23 cellular contexts compared by ENCODE assay signal in genomic region chr15:77670558-77671148, GRCh38. TPM values are rescaled to one million over a fixed set of nuclear protein-coding genes. Genes with fewer than 3 reads are reported as not detected.
A peak's percentile ranks its signal among the peaks of the same experiment; 100 is the strongest.
DNase-seq lines count a peak whose midpoint lies in the region; ATAC-seq, FAIRE-seq and TF ChIP-seq lines count a peak whose summit lies in the region.
"Had no signal": no experiment of that assay in that cellular context is flagged by ENCODE, and none has a peak within 500 bp of the region (broad histone marks: within the 10 kb centered on the region; RNA-seq: fewer than 3 reads in every experiment).

No MANE protein-coding gene starts in this region.

- H3K4me3 ChIP-seq in SK-N-SH (ENCODE audit: low read depth in 2 of 2, low read length in 1 of 2) (no peak overlapping the region), WERI-Rb-1 (ENCODE audit: low read depth, low read length) (no peak overlapping the region), H1 (ENCODE audit: extremely low read depth in 1 of 4, insufficient read depth in 2 of 4, low read depth in 3 of 4, low read length in 4 of 4) (no peak overlapping the region), A673 (ENCODE audit: low read depth, low read length, poor library complexity, severe bottlenecking) (no peak overlapping the region)
- H3K4me3 ChIP-seq: HAP-1, SJSA1 had no signal

- H3K27ac ChIP-seq in SK-N-SH (ENCODE audit: low read depth in 2 of 2, low read length in 1 of 2) (no peak overlapping the region), WERI-Rb-1 (peak overlapping the region; percentile 1; the same call in 1 of the 2 replicates), H1 (ENCODE audit: low read depth, low read length) (no peak overlapping the region), A673 (ENCODE audit: low read depth, low read length, poor library complexity, severe bottlenecking) (no peak overlapping the region)
- H3K27ac ChIP-seq: SJSA1 had no signal

- no peak for FAIRE-seq in H1 (lab: Jason Lieb, UNC)
- FAIRE-seq: D721Med, RCC 7860 had no signal

- no peak overlapping the region for H2BK12ac ChIP-seq in H1 (ENCODE audit: low read depth, low read length)

- no peaks in the 10 kb centered on the region for H3K79me1 ChIP-seq in H1 (ENCODE audit: low read depth, low read length)

- DNase-seq in SK-N-SH: peak; percentile 37
- peak; percentile 38 for DNase-seq in WERI-Rb-1
- DNase-seq in H1 (ENCODE audit: low read depth in 1 of 2, low spot score in 2 of 2): no peak
- no peak for DNase-seq in A673 (ENCODE audit: low spot score)
- DNase-seq: 8988T, AML-193, DMS53, GDM1, KG1, NCI-H1092 treated with DMSO at 0.1 percent for 48 hours, NCI-H1436 treated with DMSO at 0.1 percent for 48 hours, NCI-H1930, NCI-H510A had no signal

- H2BK120ac ChIP-seq in H1 (replicated peaks; ENCODE audit: low read depth, low read length): no peak overlapping the region

- peak overlapping the region; percentile 9; the same call in 1 of the 2 replicates for H4K8ac ChIP-seq in H1 (ENCODE audit: extremely low read depth, insufficient read depth, low read length)

- H3K18ac ChIP-seq in H1 (ENCODE audit: extremely low read depth, low read length): no peak overlapping the region

- H4K91ac ChIP-seq in H1 (replicated peaks; ENCODE audit: insufficient read length, low read length): no peak overlapping the region

- H2BK15ac ChIP-seq in H1 (ENCODE audit: low read length): peak overlapping the region; percentile 84; the same call in 1 of the 2 replicates

- 39% methylated on average over 2 of the region's 4 CpGs for WGBS in SK-N-SH (ENCODE audit: low lambda C conversion rate)
- 81% methylated on average over 4 of the region's 4 CpGs; no CpG with 5 or more reads in 1 of the 2 experiments for WGBS in H1 (ENCODE audit: extremely low coverage in 1 of 2, insufficient coverage in 1 of 2, insufficient read length in 1 of 2, insufficient replicate concordance in 2 of 2, low coverage in 1 of 2, low lambda C conversion rate in 2 of 2, missing lambda C conversion rate in 1 of 2), 2 experiments

- no peaks in the 10 kb centered on the region for H3K23me2 ChIP-seq in H1 (ENCODE audit: low read depth, low read length)

- CTCF ChIA-PET in SK-N-SH (lab: Yijun Ruan, JAX): interaction anchor here (0.7 to 2.2 kb wide), 6 partner anchors 9 to 151 kb away, joined by 3 to 5 read pairs (median 5); no protein-coding TSS in a partner anchor
- CTCF ChIA-PET in H1 (lab: Charles Lee; ENCODE audit: partially characterized antibody): interaction anchor here (0.6 to 2.7 kb wide), 15 partner anchors 10 to 570 kb away, joined by 3 to 20 read pairs (median 4); partner anchors contain the start of gene LINGO1
- CTCF ChIA-PET in A673 (lab: Charles Lee): no interaction called here

- H2BK5ac ChIP-seq in H1 (ENCODE audit: low read depth, low read length): no peak overlapping the region

- TF ChIP-seq EP300 in SK-N-SH (IDR thresholded peaks at IDR 0.05; ENCODE audit: borderline replicate concordance in 1 of 2, low read depth in 1 of 2, low read length in 1 of 2): no peak
- no peak for TF ChIP-seq EP300 in H1 (IDR thresholded peaks at IDR 0.05; ENCODE audit: borderline replicate concordance in 1 of 2, low read depth in 2 of 2, low read length in 2 of 2)

- no peaks in the 10 kb centered on the region for H3K36me3 ChIP-seq in SK-N-SH (replicated peaks in 1 of 2; ENCODE audit: control insufficient read depth in 1 of 2, insufficient read depth in 2 of 2, low read length in 1 of 2)
- no peaks in the 10 kb centered on the region for H3K36me3 ChIP-seq in WERI-Rb-1
- H3K36me3 ChIP-seq in H1 (ENCODE audit: control insufficient read depth in 2 of 4, insufficient read depth in 4 of 4, low read length in 3 of 4): no peaks in the 10 kb centered on the region
- no peaks in the 10 kb centered on the region for H3K36me3 ChIP-seq in A673 (ENCODE audit: insufficient read depth, low read length, poor library complexity, severe bottlenecking)
- H3K36me3 ChIP-seq: HAP-1, SJSA1 had no signal

- H3K56ac ChIP-seq in H1 (replicated peaks; ENCODE audit: insufficient read length, low read depth, low read length): no peak overlapping the region

- no peak overlapping the region for H3K14ac ChIP-seq in H1 (ENCODE audit: insufficient read length)

- H3K4me1 ChIP-seq in SK-N-SH (ENCODE audit: control insufficient read depth in 1 of 2, insufficient read depth in 2 of 2, low read depth in 1 of 2, low read length in 1 of 2): peaks cover 0 to 13% of the 10 kb centered on the region in 2 experiments; a peak in 1 of 4 replicates
- no peaks in the 10 kb centered on the region; a peak in 2 of 7 replicates for H3K4me1 ChIP-seq in H1 (replicated peaks in 1 of 4; ENCODE audit: control insufficient read depth in 3 of 4, insufficient read depth in 4 of 4, low read length in 3 of 4)
- H3K4me1 ChIP-seq in A673 (ENCODE audit: insufficient read depth, low read length, poor library complexity, severe bottlenecking): no peaks in the 10 kb centered on the region
- H3K4me1 ChIP-seq: HAP-1, SJSA1 had no signal

- H4K5ac ChIP-seq in H1 (ENCODE audit: insufficient read length, low read depth, low read length): no peak overlapping the region

- H3K9me3 ChIP-seq in SK-N-SH (no peaks in the 10 kb centered on the region), WERI-Rb-1 (ENCODE audit: severe bottlenecking) (no peaks in the 10 kb centered on the region), H1 (ENCODE audit: insufficient read depth in 2 of 2, low read depth in 1 of 2, low read length in 1 of 2) (no peaks in the 10 kb centered on the region), A673 (ENCODE audit: low read depth, low read length, poor library complexity, severe bottlenecking) (no peaks in the 10 kb centered on the region)
- H3K9me3 ChIP-seq: HAP-1, SJSA1 had no signal

- no peaks in the 10 kb centered on the region for H3F3A ChIP-seq in SK-N-SH (replicated peaks; ENCODE audit: insufficient read depth)

- H4K20me1 ChIP-seq in SK-N-SH (ENCODE audit: insufficient read depth) (no peaks in the 10 kb centered on the region), H1 (replicated peaks in 1 of 2; ENCODE audit: control insufficient read depth in 1 of 2, insufficient read depth in 2 of 2, low read length in 2 of 2) (no peaks in the 10 kb centered on the region)

- no peak overlapping the region for H2AK5ac ChIP-seq in H1 (ENCODE audit: low read depth, low read length)

- no peak overlapping the region for H3K4me2 ChIP-seq in SK-N-SH
- H3K4me2 ChIP-seq in H1 (ENCODE audit: insufficient read depth in 1 of 2, low read depth in 2 of 2, low read length in 2 of 2): no peak overlapping the region

- ATAC-seq in SK-N-SH treated with all-trans-retinoic acid at 6 μM for 48 hours (no peak), GM18505 (IDR thresholded peaks at IDR 0.05; ENCODE audit: unreplicated experiment) (no peak), HG02623 (IDR thresholded peaks at IDR 0.05; ENCODE audit: unreplicated experiment) (no peak)
- ATAC-seq: Right ventricle myocardium inferior had no signal

- H3K79me2 ChIP-seq in SK-N-SH (ENCODE audit: insufficient read depth) (no peaks in the 10 kb centered on the region), H1 (ENCODE audit: control insufficient read depth in 1 of 2, insufficient read depth in 2 of 2, low read length in 2 of 2) (no peaks in the 10 kb centered on the region)

- TF ChIP-seq CTCF in SK-N-SH (IDR thresholded peaks at IDR 0.05) (no peak), WERI-Rb-1 (IDR thresholded peaks at IDR 0.05; ENCODE audit: low read depth, low read length) (no peak), H1 (IDR thresholded peaks at IDR 0.05; ENCODE audit: control extremely low read depth in 1 of 3, insufficient read depth in 1 of 3, low read depth in 1 of 3, low read length in 3 of 3) (no peak), A673 (conservative IDR thresholded peaks at IDR 0.05; ENCODE audit: low read depth, low read length) (no peak)

- no peaks in the 10 kb centered on the region for H3K9me2 ChIP-seq in SK-N-SH

- TF ChIP-seq RAD21 in SK-N-SH (IDR thresholded peaks at IDR 0.05; ENCODE audit: low read length): no peak
- no peak for TF ChIP-seq RAD21 in H1 (IDR thresholded peaks at IDR 0.05 in 1 of 2, conservative IDR thresholded peaks at IDR 0.05 in 1 of 2; ENCODE audit: low read depth in 2 of 2, low read length in 2 of 2)

- no TSS peak for BruUV-seq in A673 (replicated peaks; lab: Mats Ljungman, UMichigan)

- no peak for TF ChIP-seq POLR2A in H1 (IDR thresholded peaks at IDR 0.05; ENCODE audit: control extremely low read depth in 1 of 2, low read depth in 2 of 2, low read length in 2 of 2)
- no peak for TF ChIP-seq POLR2A in GM18505 (IDR thresholded peaks at IDR 0.05; ENCODE audit: borderline replicate concordance, extremely low read depth, insufficient read depth, insufficient read length)

- H3K4ac ChIP-seq in H1 (replicated peaks; ENCODE audit: insufficient read length, low read depth, low read length): no peak overlapping the region

- no peak overlapping the region for H3K23ac ChIP-seq in H1 (ENCODE audit: insufficient read length)

- H2AFZ ChIP-seq in SK-N-SH (ENCODE audit: low read depth) (no peak overlapping the region), H1 (ENCODE audit: low read length) (no peak overlapping the region)

- POLR2A ChIA-PET in SK-N-SH (lab: Yijun Ruan, JAX): interaction anchor here (0.6 kb wide), 1 partner anchor 161 kb away, joined by 3 read pairs; no protein-coding TSS in a partner anchor
- POLR2A ChIA-PET in H1 (lab: Charles Lee; ENCODE audit: partially characterized antibody): no interaction called here
- POLR2A ChIA-PET in A673 (lab: Charles Lee; ENCODE audit: low non-redundant PET): no interaction called here

- H3K27me3 ChIP-seq in SK-N-SH (ENCODE audit: insufficient read depth): peaks cover 65% of the 10 kb centered on the region
- no peaks in the 10 kb centered on the region for H3K27me3 ChIP-seq in WERI-Rb-1 (ENCODE audit: insufficient read depth, low read depth, severe bottlenecking)
- H3K27me3 ChIP-seq in H1 (replicated peaks in 1 of 4; ENCODE audit: control insufficient read depth in 3 of 4, extremely low read depth in 1 of 4, insufficient read depth in 3 of 4, low read length in 3 of 4): no peaks in the 10 kb centered on the region
- no peaks in the 10 kb centered on the region for H3K27me3 ChIP-seq in A673 (replicated peaks; ENCODE audit: insufficient read depth, low read depth, low read length, poor library complexity)

- no peak overlapping the region for H2BK20ac ChIP-seq in H1 (ENCODE audit: low read length)

- intact Hi-C loops in A673 (cut with micrococcal nuclease; ENCODE audit: unreplicated experiment): no loop called here

- no peak overlapping the region for H3K9ac ChIP-seq in SK-N-SH
- no peak overlapping the region for H3K9ac ChIP-seq in H1 (replicated peaks in 1 of 4; ENCODE audit: extremely low read depth in 1 of 4, low read depth in 3 of 4, low read length in 3 of 4)

RNA-seq across cellular contexts. Expression of gene LINGO1, which starts 37.9 kb away (rescaled TPM):
- polyA plus RNA-seq in SK-N-SH (2012; rRNA removed) (0.29 and 0.56 TPM in 2 replicates), H1 (2011; rRNA removed) (114 and 166 TPM in 2 replicates)
- polyA plus RNA-seq in SK-N-SH (2012; cell fraction: cytosol; rRNA removed): 0.27 and 0.59 TPM in 2 replicates
- polyA plus RNA-seq in SK-N-SH (2012; cell fraction: nucleus; rRNA removed): 0.13 and 0.39 TPM in 2 replicates
- 56.4 and 57.1 TPM in 2 replicates for total RNA-seq in H1 (2021; fragmentation: NEBNext Ultra II Directional; extraction: Animal tissue kit (Norgen Biotek cat#: 25700))
- polyA plus RNA-seq in H1 (2011; cell fraction: cytosol; rRNA removed): 51.3 TPM
- 94.7 TPM for polyA plus RNA-seq in H1 (2011; cell fraction: nucleus; rRNA removed)
- polyA plus RNA-seq in H1 (2012, experiment 1 of 2): 31.6 to 91.8 TPM (median 75.5 TPM) in 4 replicates
- polyA plus RNA-seq in H1 (2012, experiment 2 of 2): 55.3 TPM
- 73.3 TPM for polyA plus RNA-seq in H1 (2013, experiment 1 of 2)
- 75.1 TPM for polyA plus RNA-seq in H1 (2013, experiment 2 of 2)
- 33.5 and 61.7 TPM in 2 replicates for polyA minus RNA-seq in H1 (2011; rRNA and poly(A)+ RNA removed)
- polyA minus RNA-seq in H1 (2011; cell fraction: cytosol; rRNA and poly(A)+ RNA removed): 36.0 TPM
- 39.2 TPM for polyA minus RNA-seq in H1 (2011; cell fraction: nucleus; rRNA and poly(A)+ RNA removed)
- 93.7 and 111 TPM in 2 replicates for total RNA-seq in A673 (2021)
- total RNA-seq: SJSA1 had no signal
- polyA plus RNA-seq: AG04450, CD14-positive monocyte had no signal

Comparison
In these comparisons a context has a peak if more than half of its experiments do, and no peak if none do; other contexts are left out.
1. DNase-seq: peak in SK-N-SH (single experiment) and WERI-Rb-1 (single experiment); none in H1 (0 of 2) and A673 (single experiment).